In the genomic region with DNA sequence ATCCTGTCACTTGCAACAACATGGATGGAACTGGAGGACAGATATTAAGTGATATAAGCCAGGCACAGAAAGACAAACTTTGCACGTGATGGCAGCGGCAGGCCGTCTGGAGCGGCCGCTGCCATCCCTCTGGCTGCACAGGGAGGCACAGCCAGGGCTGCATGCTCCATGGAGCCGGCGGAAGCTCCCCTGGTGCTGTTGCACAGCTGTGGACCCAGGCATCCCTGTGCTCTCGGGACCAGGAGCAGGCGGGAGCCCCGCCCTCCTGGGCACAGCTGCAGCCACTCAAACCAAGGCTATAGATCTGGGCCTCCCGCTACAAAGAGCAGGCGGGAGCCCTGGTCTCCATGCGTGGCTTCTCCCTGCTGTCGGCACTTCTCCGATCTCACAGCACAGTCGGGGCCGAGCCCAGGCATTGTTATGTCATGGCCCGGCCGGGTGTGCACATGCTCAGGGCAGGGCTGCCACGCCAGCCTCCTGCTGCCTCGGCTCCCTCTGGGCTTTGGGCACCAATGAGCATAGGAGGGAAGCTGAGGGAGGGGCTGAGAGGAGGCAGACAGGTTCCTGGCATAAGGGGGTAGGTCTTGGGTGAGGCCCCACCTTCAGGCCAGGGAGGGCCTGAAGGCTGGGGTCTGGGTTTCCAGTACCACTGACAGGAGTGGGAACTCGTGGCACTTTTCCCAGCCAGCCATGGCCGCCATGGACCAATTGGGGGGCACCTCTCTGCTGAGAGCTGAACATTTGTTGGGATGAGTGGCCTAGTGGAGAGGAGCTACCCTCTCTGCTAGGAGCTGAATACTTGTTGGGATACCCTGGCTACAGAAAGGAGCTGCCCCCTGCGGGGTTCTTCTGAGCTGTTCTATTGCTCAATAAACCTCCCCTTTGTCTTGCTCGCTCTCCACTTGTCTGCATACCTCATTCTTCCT, we compare ENCODE assay signal across 12 cellular contexts. TPM values are rescaled to one million over a fixed set of nuclear protein-coding genes. Genes with fewer than 3 reads are reported as not detected.
DNase-seq lines count a peak whose midpoint lies in the region; ATAC-seq and TF ChIP-seq lines count a peak whose summit lies in the region.
"Had no signal": no experiment of that assay in that cellular context is flagged by ENCODE, and none has a peak within 500 bp of the region (broad histone marks: within the 10 kb centered on the region; RNA-seq: fewer than 3 reads in every experiment).

No MANE protein-coding gene starts in this region.

- peaks cover 30% of the 10 kb centered on the region for H3K9me3 Mint-ChIP-seq in activated CD4-positive, alpha-beta T cell treated with anti-CD3 and anti-CD28 coated beads, Interleukin-2, amount 10 ng/mL, durations not matched to agents 7 days and 5 days
- peaks cover 26% of the 10 kb centered on the region for H3K9me3 Mint-ChIP-seq in activated T-cell treated with anti-CD3 and anti-CD28 coated beads, Interleukin-2, amount 50 U/mL, for 4 hours

- POLR2A ChIA-PET in activated CD4-positive, alpha-beta T cell treated with anti-CD3 and anti-CD28 coated beads, Interleukin-2, amount 10 ng/mL, durations not matched to agents 7 days and 5 days (lab: Charles Lee): no interaction called here
- POLR2A ChIA-PET in Panc1 (lab: Charles Lee): interaction anchor here (0.6 kb wide), 1 partner anchor 8 kb away, joined by 3 read pairs; no protein-coding TSS in a partner anchor

- BruUV-seq in Panc1 (replicated peaks; lab: Mats Ljungman, UMichigan): no TSS peak

- H3K79me2 ChIP-seq in hepatocyte: no peaks in the 10 kb centered on the region

- in situ Hi-C loops in Panc1 (cut with HindIII; ENCODE audit: low pct_unique_long_range_greater_than_20kb, low sequenced_read_pairs): no loop called here

- H3K27me3 ChIP-seq in Panc1 (ENCODE audit: control insufficient read depth, insufficient read depth, low read length) (no peaks in the 10 kb centered on the region), hepatocyte (no peaks in the 10 kb centered on the region)
- H3K27me3 ChIP-seq: uterus had no signal

- TF ChIP-seq CTCF in Panc1 (IDR thresholded peaks at IDR 0.05) (no peak), hepatocyte (IDR thresholded peaks at IDR 0.05; ENCODE audit: poor library complexity) (no peak)

- no peaks in the 10 kb centered on the region for H3K4me1 ChIP-seq in Panc1 (ENCODE audit: control insufficient read depth, insufficient read depth, low read length)
- H3K4me1 ChIP-seq in hepatocyte (ENCODE audit: insufficient read depth): no peaks in the 10 kb centered on the region
- H3K4me1 ChIP-seq: uterus had no signal

- CTCF ChIA-PET in activated CD4-positive, alpha-beta T cell treated with anti-CD3 and anti-CD28 coated beads, Interleukin-2, amount 10 ng/mL, durations not matched to agents 7 days and 5 days (lab: Charles Lee): interaction anchor here (0.6 to 1.3 kb wide), 5 partner anchors 10 to 878 kb away, joined by 3 to 5 read pairs (median 3); a partner anchor contains a TSS
- CTCF ChIA-PET in Panc1 (lab: Charles Lee): no interaction called here

- H3K27ac ChIP-seq in Panc1 (ENCODE audit: low read length) (no peak overlapping the region), hepatocyte (no peak overlapping the region), substantia nigra (ENCODE audit: low read depth, low read length, poor library complexity, severe bottlenecking) (peak overlapping the region; percentile 55)
- H3K27ac ChIP-seq: uterus had no signal

- intact Hi-C loops in Panc1 (cut with micrococcal nuclease; ENCODE audit: unreplicated experiment): no loop called here

- H3K4me3 Mint-ChIP-seq in activated CD4-positive, alpha-beta T cell treated with anti-CD3 and anti-CD28 coated beads, Interleukin-2, amount 10 ng/mL, durations not matched to agents 7 days and 5 days: no peak overlapping the region
- H3K4me3 Mint-ChIP-seq in activated T-cell treated with anti-CD3 and anti-CD28 coated beads, Interleukin-2, amount 50 U/mL, for 4 hours: no peak overlapping the region
- H3K4me3 Mint-ChIP-seq: nephron had no signal

- peak overlapping the region; percentile 17 for H2AFZ ChIP-seq in hepatocyte

- H3K36me3 ChIP-seq in Panc1 (ENCODE audit: control insufficient read depth, insufficient read depth, low read length) (peaks cover 3% of the 10 kb centered on the region; the same call in 1 of the 2 replicates), hepatocyte (replicated peaks; ENCODE audit: insufficient read depth, low read depth) (no peaks in the 10 kb centered on the region)
- H3K36me3 ChIP-seq: uterus had no signal

- peak; percentile 71 for ATAC-seq in Panc1
- ATAC-seq in activated T-cell treated with anti-CD3 and anti-CD28 coated beads, Interleukin-2, amount 50 U/mL, for 4 hours: no peak

- H3K27me3 Mint-ChIP-seq in activated CD4-positive, alpha-beta T cell treated with anti-CD3 and anti-CD28 coated beads, Interleukin-2, amount 10 ng/mL, durations not matched to agents 7 days and 5 days: no peaks in the 10 kb centered on the region
- H3K27me3 Mint-ChIP-seq in activated T-cell treated with anti-CD3 and anti-CD28 coated beads, Interleukin-2, amount 50 U/mL, for 4 hours (ENCODE audit: low read depth): no peaks in the 10 kb centered on the region

- peak; percentile 4 for DNase-seq in activated CD4-positive, alpha-beta T cell treated with anti-CD3 and anti-CD28 coated beads, Interleukin-2, amount 10 ng/mL, durations not matched to agents 7 days and 5 days
- DNase-seq in activated CD4-positive, alpha-beta T cell treated with anti-CD3 and anti-CD28 coated beads for 48 hours: no peak
- DNase-seq in Panc1 (ENCODE audit: low read depth, low spot score) (no peak), hepatocyte (ENCODE audit: low spot score) (peak; percentile 47), substantia nigra (lab: John Stamatoyannopoulos, UW) (peak in 23 of 49 donors; percentile 19 to 84 (median 44)), CD1c-positive myeloid dendritic cell (ENCODE audit: extremely low spot score) (no peak), GF-D8 (lab: John Stamatoyannopoulos, UW) (no peak)
- DNase-seq in activated T-cell treated with anti-CD3 and anti-CD28 coated beads, Interleukin-2, amount 50 U/mL, for 4 hours: no peak
- DNase-seq: activated CD8-positive, alpha-beta memory T cell treated with anti-CD3 and anti-CD28 coated beads, Interleukin-2, amount 50 U/mL, for 4 hours; effector CD8-positive, alpha-beta T cell had no signal

- H3K9me3 ChIP-seq in Panc1 (ENCODE audit: control insufficient read depth, insufficient read depth, low read depth, low read length) (no peaks in the 10 kb centered on the region; the same call in 1 of the 2 replicates), hepatocyte (ENCODE audit: low read depth) (peaks cover 10% of the 10 kb centered on the region)

- no peaks in the 10 kb centered on the region for H3K4me1 Mint-ChIP-seq in activated CD4-positive, alpha-beta T cell treated with anti-CD3 and anti-CD28 coated beads, Interleukin-2, amount 10 ng/mL, durations not matched to agents 7 days and 5 days
- H3K4me1 Mint-ChIP-seq in activated T-cell treated with anti-CD3 and anti-CD28 coated beads, Interleukin-2, amount 50 U/mL, for 4 hours (ENCODE audit: low read depth): no peaks in the 10 kb centered on the region
- H3K4me1 Mint-ChIP-seq: nephron had no signal

- H3K9me2 ChIP-seq in hepatocyte (replicated peaks; ENCODE audit: insufficient read depth): no peaks in the 10 kb centered on the region

- H3K4me3 ChIP-seq in Panc1 (ENCODE audit: low read depth in 2 of 2, low read length in 2 of 2) (no peak overlapping the region), hepatocyte (no peak overlapping the region)
- H3K4me3 ChIP-seq: uterus had no signal

- peaks cover 35% of the 10 kb centered on the region for H3K36me3 Mint-ChIP-seq in activated CD4-positive, alpha-beta T cell treated with anti-CD3 and anti-CD28 coated beads, Interleukin-2, amount 10 ng/mL, durations not matched to agents 7 days and 5 days (ENCODE audit: low read depth)
- peaks cover 40% of the 10 kb centered on the region for H3K36me3 Mint-ChIP-seq in activated T-cell treated with anti-CD3 and anti-CD28 coated beads, Interleukin-2, amount 50 U/mL, for 4 hours (ENCODE audit: insufficient read depth)

- 37% methylated on average over 25 of the region's 25 CpGs for WGBS in hepatocyte (ENCODE audit: low lambda C conversion rate, missing lambda C conversion rate)

- peak overlapping the region; percentile 78 for H3K4me2 ChIP-seq in hepatocyte

- H3K27ac Mint-ChIP-seq in activated CD4-positive, alpha-beta T cell treated with anti-CD3 and anti-CD28 coated beads, Interleukin-2, amount 10 ng/mL, durations not matched to agents 7 days and 5 days: no peak overlapping the region
- H3K27ac Mint-ChIP-seq: nephron had no signal

- H4K20me1 ChIP-seq in hepatocyte (ENCODE audit: insufficient read depth, poor library complexity, severe bottlenecking): no peaks in the 10 kb centered on the region

RNA-seq across cellular contexts. Expression of a gene that starts 16.7 kb away (rescaled TPM):
- total RNA-seq in activated CD4-positive, alpha-beta T cell treated with anti-CD3 and anti-CD28 coated beads, Interleukin-2, amount 10 ng/mL, durations not matched to agents 7 days and 5 days: 10 to 100 TPM; 23.0 to 27.1 TPM
- total RNA-seq in Panc1 (2021; ENCODE audit: unreplicated experiment) (23.1 TPM), hepatocyte (15.3 and 18.0 TPM in 2 replicates)
- 15.3 TPM for polyA plus RNA-seq in Panc1 (2012; ENCODE audit: insufficient read length)
- 26.1 and 27.8 TPM in 2 replicates for polyA plus RNA-seq in hepatocyte
- total RNA-seq in activated T-cell treated with anti-CD3 and anti-CD28 coated beads, Interleukin-2, amount 50 U/mL, for 4 hours: 10 to 100 TPM; 37.8 to 48.2 (median 41.4) TPM

RNA-seq across cellular contexts. Expression of a gene that starts 16.9 kb away (rescaled TPM):
- 100 to 1,000 TPM; 155 to 163 TPM for total RNA-seq in activated CD4-positive, alpha-beta T cell treated with anti-CD3 and anti-CD28 coated beads, Interleukin-2, amount 10 ng/mL, durations not matched to agents 7 days and 5 days
- 204 TPM for total RNA-seq in Panc1 (2021; ENCODE audit: unreplicated experiment)
- 463 TPM for polyA plus RNA-seq in Panc1 (2012; ENCODE audit: insufficient read length)
- total RNA-seq in hepatocyte: 110 and 114 TPM in 2 replicates
- polyA plus RNA-seq in hepatocyte: 126 and 135 TPM in 2 replicates
- 10 to 100 TPM; 38.6 to 48.9 (median 45.0) TPM for total RNA-seq in activated T-cell treated with anti-CD3 and anti-CD28 coated beads, Interleukin-2, amount 50 U/mL, for 4 hours

RNA-seq across cellular contexts. Expression of a gene that starts 25.3 kb away (rescaled TPM):
- 100 to 1,000 TPM; 138 to 156 TPM for total RNA-seq in activated CD4-positive, alpha-beta T cell treated with anti-CD3 and anti-CD28 coated beads, Interleukin-2, amount 10 ng/mL, durations not matched to agents 7 days and 5 days
- total RNA-seq in Panc1 (2021; ENCODE audit: unreplicated experiment): 387 TPM
- polyA plus RNA-seq in Panc1 (2012; ENCODE audit: insufficient read length): 549 TPM
- total RNA-seq in hepatocyte: 29.5 and 33.3 TPM in 2 replicates
- polyA plus RNA-seq in hepatocyte: 248 and 295 TPM in 2 replicates
- total RNA-seq in activated T-cell treated with anti-CD3 and anti-CD28 coated beads, Interleukin-2, amount 50 U/mL, for 4 hours: 100 to 1,000 TPM; 163 to 191 (median 188) TPM

RNA-seq across cellular contexts. Expression of a gene that starts 32.5 kb away (rescaled TPM):
- 100 to 1,000 TPM in 1 of 2 experiments, 10 to 100 TPM in 1; 90.1 to 105 TPM for total RNA-seq in activated CD4-positive, alpha-beta T cell treated with anti-CD3 and anti-CD28 coated beads, Interleukin-2, amount 10 ng/mL, durations not matched to agents 7 days and 5 days
- 200 TPM for total RNA-seq in Panc1 (2021; ENCODE audit: unreplicated experiment)
- 200 TPM for polyA plus RNA-seq in Panc1 (2012; ENCODE audit: insufficient read length)
- total RNA-seq in hepatocyte: 68.4 and 105 TPM in 2 replicates
- polyA plus RNA-seq in hepatocyte: 170 and 185 TPM in 2 replicates
- total RNA-seq in activated T-cell treated with anti-CD3 and anti-CD28 coated beads, Interleukin-2, amount 50 U/mL, for 4 hours: 10 to 100 TPM; 25.4 to 35.6 (median 27.3) TPM

Comparison
In these comparisons a context has a peak if more than half of its experiments do, and no peak if none do; other contexts are left out.
1. DNase-seq: peak in activated CD4-positive, alpha-beta T cell treated with anti-CD3 and anti-CD28 coated beads, Interleukin-2, amount 10 ng/mL, durations not matched to agents 7 days and 5 days (single experiment) and hepatocyte (single experiment); none in activated CD4-positive, alpha-beta T cell treated with anti-CD3 and anti-CD28 coated beads for 48 hours (single experiment), Panc1 (single experiment), activated T-cell treated with anti-CD3 and anti-CD28 coated beads, Interleukin-2, amount 50 U/mL, for 4 hours (single experiment), CD1c-positive myeloid dendritic cell (single experiment) and GF-D8 (single experiment).